8 cellular contexts compared by ENCODE assay signal in genomic region chr15:51192560-51193280, GRCh38.
A peak's percentile ranks its signal among the peaks of the same experiment; 100 is the strongest.
DNase-seq lines count a peak whose midpoint lies in the region; ATAC-seq lines count a peak whose summit lies in the region.

No MANE protein-coding gene starts in this region.

- no peaks in the 10 kb centered on the region for H3K27me3 ChIP-seq in skeletal muscle satellite cell (ENCODE audit: control insufficient read depth, insufficient read depth, low read length)

- no peak for ATAC-seq in HG02678 (IDR thresholded peaks at IDR 0.05; ENCODE audit: unreplicated experiment)

- H3K4me2 ChIP-seq in skeletal muscle satellite cell (ENCODE audit: low read length), result peak overlapping the region; percentile 63

- peaks cover 24% of the 10 kb centered on the region for H3K4me1 ChIP-seq in skeletal muscle satellite cell (ENCODE audit: control insufficient read depth, insufficient read depth, low read length)

- no peaks in the 10 kb centered on the region for H3K9me3 ChIP-seq in skeletal muscle satellite cell (replicated peaks; ENCODE audit: low read length)

- H3K9ac ChIP-seq in skeletal muscle satellite cell (ENCODE audit: low read depth, low read length), result peak overlapping the region; percentile 23

- no peak overlapping the region for H3K4me3 ChIP-seq in skeletal muscle satellite cell (ENCODE audit: low read length)

- DNase-seq in CD1c-positive myeloid dendritic cell (ENCODE audit: extremely low spot score) (peak; percentile 89), H4 (ENCODE audit: low spot score) (peak; percentile 65), NCI-H2029 (lab: John Stamatoyannopoulos, UW) (peak; percentile 42), T1000 (lab: John Stamatoyannopoulos, UW) (peak; percentile 29), astrocyte of the hippocampus (ENCODE audit: low read depth, low spot score) (peak; percentile 93), hypothalamus (lab: John Stamatoyannopoulos, UW) (peak; percentile 43 to 98 (median 83))

- H3K36me3 ChIP-seq in skeletal muscle satellite cell (ENCODE audit: insufficient read depth, low read length), result no peaks in the 10 kb centered on the region

Comparison
In these comparisons a context has a peak if more than half of its experiments do, and no peak if none do; other contexts are left out.
1. DNase-seq: peak in every context shown above with its lines; median percentile 93 in astrocyte of the hippocampus; 89 in CD1c-positive myeloid dendritic cell; 83 in hypothalamus; 65 in H4; 42 in NCI-H2029; 29 in T1000.